In the genomic region with DNA sequence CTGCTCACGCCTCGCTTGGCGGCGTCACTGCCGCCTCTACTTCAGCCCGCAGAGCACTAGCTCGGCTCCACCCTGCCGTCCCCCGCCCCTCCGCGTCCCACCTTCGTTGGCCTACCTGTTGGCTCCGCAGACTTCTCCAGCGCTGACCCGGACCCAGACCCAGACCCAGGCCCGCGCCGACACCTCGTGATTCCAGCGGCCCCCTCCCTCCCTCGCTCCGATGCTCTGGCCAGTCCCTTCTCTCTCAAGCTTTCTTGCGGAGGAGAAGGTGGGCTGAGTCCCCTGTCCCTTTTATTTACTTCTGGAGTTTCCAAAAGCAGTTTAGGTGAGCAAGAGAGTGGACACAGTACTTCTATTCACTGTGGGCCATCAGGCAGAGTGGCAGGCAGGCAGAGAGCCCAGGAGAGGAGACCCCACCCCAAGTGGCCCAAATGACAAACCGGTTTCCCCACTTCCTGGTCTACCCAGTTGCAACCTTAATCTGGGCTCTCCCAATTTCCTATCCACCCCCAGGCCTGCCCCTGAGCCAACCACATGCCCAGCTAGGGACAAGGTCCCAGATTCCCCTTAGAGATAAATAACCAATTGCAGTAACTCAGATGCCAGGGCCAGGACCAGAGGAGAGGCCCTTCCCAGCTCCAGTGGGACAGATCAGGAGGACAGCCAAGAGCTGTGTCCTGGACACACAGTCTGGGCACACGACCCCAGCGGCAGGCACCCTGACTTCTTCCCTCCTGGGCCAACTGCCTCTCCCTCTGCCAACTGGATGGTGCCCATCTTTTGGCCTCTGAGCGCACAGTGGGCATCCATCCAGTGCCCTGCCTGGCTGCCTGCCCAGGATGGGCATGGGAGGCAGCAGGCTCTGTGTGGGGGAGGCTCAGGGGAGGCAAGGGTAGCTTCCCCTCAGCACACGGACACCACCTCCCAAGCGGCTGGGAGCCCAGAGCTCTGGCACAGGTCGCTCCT, we compare ENCODE assay signal across 1 cellular context.
TF ChIP-seq lines count a peak whose summit lies in the region.

No MANE protein-coding gene starts in this region.

TF ChIP-seq in HEK293, 187 proteins besides CTCF, POLR2A, EP300 and RAD21 (continued from another document):
- TF ChIP-seq, protein P1, sequence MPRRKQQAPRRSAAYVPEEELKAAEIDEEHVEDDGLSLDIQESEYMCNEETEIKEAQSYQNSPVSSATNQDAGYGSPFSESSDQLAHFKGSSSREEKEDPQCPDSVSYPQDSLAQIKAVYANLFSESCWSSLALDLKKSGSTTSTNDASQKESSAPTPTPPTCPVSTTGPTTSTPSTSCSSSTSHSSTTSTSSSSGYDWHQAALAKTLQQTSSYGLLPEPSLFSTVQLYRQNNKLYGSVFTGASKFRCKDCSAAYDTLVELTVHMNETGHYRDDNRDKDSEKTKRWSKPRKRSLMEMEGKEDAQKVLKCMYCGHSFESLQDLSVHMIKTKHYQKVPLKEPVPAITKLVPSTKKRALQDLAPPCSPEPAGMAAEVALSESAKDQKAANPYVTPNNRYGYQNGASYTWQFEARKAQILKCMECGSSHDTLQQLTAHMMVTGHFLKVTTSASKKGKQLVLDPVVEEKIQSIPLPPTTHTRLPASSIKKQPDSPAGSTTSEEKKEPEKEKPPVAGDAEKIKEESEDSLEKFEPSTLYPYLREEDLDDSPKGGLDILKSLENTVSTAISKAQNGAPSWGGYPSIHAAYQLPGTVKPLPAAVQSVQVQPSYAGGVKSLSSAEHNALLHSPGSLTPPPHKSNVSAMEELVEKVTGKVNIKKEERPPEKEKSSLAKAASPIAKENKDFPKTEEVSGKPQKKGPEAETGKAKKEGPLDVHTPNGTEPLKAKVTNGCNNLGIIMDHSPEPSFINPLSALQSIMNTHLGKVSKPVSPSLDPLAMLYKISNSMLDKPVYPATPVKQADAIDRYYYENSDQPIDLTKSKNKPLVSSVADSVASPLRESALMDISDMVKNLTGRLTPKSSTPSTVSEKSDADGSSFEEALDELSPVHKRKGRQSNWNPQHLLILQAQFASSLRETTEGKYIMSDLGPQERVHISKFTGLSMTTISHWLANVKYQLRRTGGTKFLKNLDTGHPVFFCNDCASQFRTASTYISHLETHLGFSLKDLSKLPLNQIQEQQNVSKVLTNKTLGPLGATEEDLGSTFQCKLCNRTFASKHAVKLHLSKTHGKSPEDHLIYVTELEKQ (tag by site-specific recombination; IDR thresholded peaks at IDR 0.05; ENCODE audit: borderline replicate concordance), result no peak
- no peak for TF ChIP-seq ZNF341 (tag by site-specific recombination; IDR thresholded peaks at IDR 0.05; ENCODE audit: low read depth)
- TF ChIP-seq GLIS2 (tag by site-specific recombination; IDR thresholded peaks at IDR 0.05), result peak; percentile 63; the same call in 1 of the 2 replicates
- peak; percentile 61; the same call in 1 of the 2 replicates for TF ChIP-seq SCRT1 (tag by site-specific recombination; IDR thresholded peaks at IDR 0.05; ENCODE audit: borderline replicate concordance)
- 0 out of 2 replicates have a peak, but pooled peaks have one; percentile 4 for TF ChIP-seq ZBTB17 (tag by site-specific recombination; IDR thresholded peaks at IDR 0.05)
- TF ChIP-seq REPIN1 (tag by site-specific recombination; IDR thresholded peaks at IDR 0.05; ENCODE audit: low read depth), result no peak
